ENCODE assay signal across 7 cellular contexts in the genomic region with DNA sequence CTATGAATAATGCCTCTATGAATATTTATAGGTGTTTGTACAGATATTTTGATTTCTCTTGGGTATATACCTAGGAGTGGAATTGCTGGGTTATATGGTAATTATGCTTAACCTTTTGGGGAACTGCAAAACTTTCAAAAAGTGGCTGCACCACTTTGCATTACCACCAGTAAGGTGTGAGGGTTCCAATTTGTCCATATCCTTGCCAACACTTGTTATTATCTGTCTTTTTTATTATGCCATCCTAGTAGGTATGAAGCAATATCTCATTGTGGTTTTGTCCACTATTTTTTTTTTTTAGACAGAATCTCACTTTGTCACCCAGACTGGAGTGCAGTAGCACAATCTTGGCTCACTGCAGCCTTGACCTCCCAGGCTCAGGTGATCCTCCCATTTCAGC.
"Had no signal": no experiment of that assay in that cellular context is flagged by ENCODE, and none has a peak within 500 bp of the region (broad histone marks: within the 10 kb centered on the region; RNA-seq: fewer than 3 reads in every experiment).

No MANE protein-coding gene starts in this region.

- H3K27ac ChIP-seq: HL-60, KMS-11 had no signal

- H3K4me2 ChIP-seq: KMS-11 had no signal

- DNase-seq: IMR-90, Kasumi-1, KBM-7, KG1 had no signal

- H3K9ac ChIP-seq: KMS-11 had no signal

- FAIRE-seq: HTR-8/SVneo had no signal
